ENCODE assay signal across 32 cellular contexts in genomic region chr18:13940326-13940725, GRCh38. TPM values are rescaled to one million over a fixed set of nuclear protein-coding genes. Genes with fewer than 3 reads are reported as not detected.
DNase-seq lines count a peak whose midpoint lies in the region; ATAC-seq, FAIRE-seq and TF ChIP-seq lines count a peak whose summit lies in the region.
"Had no signal": no experiment of that assay in that cellular context is flagged by ENCODE, and none has a peak within 500 bp of the region (broad histone marks: within the 10 kb centered on the region; RNA-seq: fewer than 3 reads in every experiment).

No MANE protein-coding gene starts in this region.

- no peaks in the 10 kb centered on the region for H3K36me3 Mint-ChIP-seq in GM23338 (ENCODE audit: low read depth)
- no peaks in the 10 kb centered on the region for H3K36me3 Mint-ChIP-seq in nephron progenitor cell (ENCODE audit: low read depth)
- H3K36me3 Mint-ChIP-seq: CD14-positive monocyte; CD4-positive, alpha-beta memory T cell; CD4-positive, CD25-positive, alpha-beta regulatory T cell had no signal

- H3K4me2 ChIP-seq in SK-N-SH (peak overlapping the region; percentile 33; the same call in 1 of the 2 replicates), GM23338 (no peak overlapping the region)
- H3K4me2 ChIP-seq: BLaER1 had no signal

- H3K27ac ChIP-seq in SK-N-SH (ENCODE audit: low read depth in 2 of 2, low read length in 1 of 2) (no peak overlapping the region), GM23338 (ENCODE audit: low read depth) (no peak overlapping the region), lower lobe of right lung (no peak overlapping the region), adrenal gland (no peak overlapping the region)
- H3K27ac ChIP-seq: BLaER1 had no signal

- H3K27me3 Mint-ChIP-seq in GM23338 (ENCODE audit: insufficient read depth, low read depth, poor library complexity) (peaks cover 2% of the 10 kb centered on the region), nephron progenitor cell (ENCODE audit: low read depth, poor library complexity) (peaks cover 11% of the 10 kb centered on the region)
- H3K27me3 Mint-ChIP-seq: CD4-positive, alpha-beta memory T cell; CD4-positive, CD25-positive, alpha-beta regulatory T cell had no signal

- H3K9me3 ChIP-seq in SK-N-SH (no peaks in the 10 kb centered on the region), lower lobe of right lung (no peaks in the 10 kb centered on the region), adrenal gland (replicated peaks in 1 of 3) (no peaks in the 10 kb centered on the region)
- H3K9me3 ChIP-seq: BE2C, BLaER1 had no signal

- peak; percentile 88 for FAIRE-seq in urothelium cell line (lab: Jason Lieb, UNC)
- FAIRE-seq: A204.1, GM12878, GM12892, GM18507 had no signal

- H4K20me1 ChIP-seq in SK-N-SH (ENCODE audit: insufficient read depth) (no peaks in the 10 kb centered on the region), GM23338 (replicated peaks; ENCODE audit: insufficient read depth) (no peaks in the 10 kb centered on the region)
- H4K20me1 ChIP-seq: BLaER1 had no signal

- H3K9me3 Mint-ChIP-seq in GM23338: no peaks in the 10 kb centered on the region
- peaks cover 6% of the 10 kb centered on the region for H3K9me3 Mint-ChIP-seq in nephron progenitor cell

- H3K4me1 ChIP-seq in SK-N-SH (ENCODE audit: control insufficient read depth in 1 of 2, insufficient read depth in 2 of 2, low read depth in 1 of 2, low read length in 1 of 2) (no peaks in the 10 kb centered on the region), GM23338 (ENCODE audit: insufficient read depth) (no peaks in the 10 kb centered on the region), lower lobe of right lung (no peaks in the 10 kb centered on the region), adrenal gland (replicated peaks in 1 of 2) (peaks cover 0 to 3% of the 10 kb centered on the region in 2 donors)
- H3K4me1 ChIP-seq: BE2C had no signal

- TF ChIP-seq CTCF in SK-N-SH (IDR thresholded peaks at IDR 0.05) (no peak), GM23338 (conservative IDR thresholded peaks at IDR 0.05; ENCODE audit: low read depth in 2 of 2) (no peak), nephron progenitor cell (IDR thresholded peaks at IDR 0.05) (no peak), lower lobe of right lung (IDR thresholded peaks at IDR 0.05) (no peak), adrenal gland (IDR thresholded peaks at IDR 0.05) (no peak)

- H3K27ac Mint-ChIP-seq in GM23338 (no peak overlapping the region), nephron progenitor cell (peak overlapping the region; percentile 22)
- H3K27ac Mint-ChIP-seq: CD14-positive monocyte; CD4-positive, alpha-beta memory T cell; CD4-positive, CD25-positive, alpha-beta regulatory T cell; CD8-positive, alpha-beta memory T cell had no signal

- H3K9ac ChIP-seq in SK-N-SH: no peak overlapping the region
- H3K9ac ChIP-seq: BLaER1 had no signal

- H3K9me2 ChIP-seq in SK-N-SH: no peaks in the 10 kb centered on the region
- H3K9me2 ChIP-seq in GM23338 (ENCODE audit: insufficient read depth): no peaks in the 10 kb centered on the region

- CTCF ChIA-PET in SK-N-SH (lab: Yijun Ruan, JAX): no interaction called here

- H3K4me3 Mint-ChIP-seq in GM23338: no peak overlapping the region
- no peak overlapping the region for H3K4me3 Mint-ChIP-seq in nephron progenitor cell
- H3K4me3 Mint-ChIP-seq: CD14-positive monocyte; CD4-positive, alpha-beta memory T cell; CD4-positive, CD25-positive, alpha-beta regulatory T cell; CD8-positive, alpha-beta memory T cell had no signal

- no peaks in the 10 kb centered on the region; the same call in 1 of the 2 replicates for H3K27me3 ChIP-seq in SK-N-SH (ENCODE audit: insufficient read depth)
- no peaks in the 10 kb centered on the region for H3K27me3 ChIP-seq in GM23338 (ENCODE audit: insufficient read depth)
- H3K27me3 ChIP-seq in lower lobe of right lung (ENCODE audit: low read depth): no peaks in the 10 kb centered on the region
- no peaks in the 10 kb centered on the region for H3K27me3 ChIP-seq in adrenal gland
- H3K27me3 ChIP-seq: BE2C, BLaER1 had no signal

- H3K4me1 Mint-ChIP-seq in GM23338 (no peaks in the 10 kb centered on the region), nephron progenitor cell (no peaks in the 10 kb centered on the region)
- H3K4me1 Mint-ChIP-seq: CD14-positive monocyte; CD4-positive, alpha-beta memory T cell; CD8-positive, alpha-beta memory T cell had no signal

- no peaks in the 10 kb centered on the region for H3K36me3 ChIP-seq in SK-N-SH (replicated peaks in 1 of 2; ENCODE audit: control insufficient read depth in 1 of 2, insufficient read depth in 2 of 2, low read length in 1 of 2)
- H3K36me3 ChIP-seq in GM23338 (ENCODE audit: insufficient read depth): no peaks in the 10 kb centered on the region
- H3K36me3 ChIP-seq in lower lobe of right lung: no peaks in the 10 kb centered on the region
- H3K36me3 ChIP-seq in adrenal gland (replicated peaks in 1 of 2): no peaks in the 10 kb centered on the region
- H3K36me3 ChIP-seq: BE2C, BLaER1 had no signal

- DNase-seq in SK-N-SH (no peak), GM23338 (ENCODE audit: low spot score) (no peak), nephron progenitor cell (no peak), urothelium cell line (ENCODE audit: low spot score) (no peak), lower lobe of right lung (no peak), adrenal gland (no peak)
- DNase-seq: 8988T; ACHN; BE2C; C1 segment of cervical spinal cord; CD4-positive, CD25-positive, alpha-beta regulatory T cell; CD8-positive, alpha-beta memory T cell; COR-L47; DMS 273 treated with DMSO at 0.1 percent for 48 hours; DMS153; DMS53; DMS79; DND-41; EL; GDM1 had no signal

- TF ChIP-seq POLR2A in adrenal gland (IDR thresholded peaks at IDR 0.05): no peak

- no peak for TF ChIP-seq RAD21 in SK-N-SH (IDR thresholded peaks at IDR 0.05; ENCODE audit: low read length)

- H3K4me3 ChIP-seq in SK-N-SH (ENCODE audit: low read depth in 2 of 2, low read length in 1 of 2) (no peak overlapping the region), GM23338 (no peak overlapping the region), lower lobe of right lung (no peak overlapping the region), adrenal gland (no peak overlapping the region)
- H3K4me3 ChIP-seq: BLaER1, GM12878 had no signal

- ATAC-seq in SK-N-SH treated with all-trans-retinoic acid at 6 μM for 48 hours: no peak
- no peak for ATAC-seq in GM23338
- no peak for ATAC-seq in lower lobe of right lung
- ATAC-seq: GM12878 had no signal

- intact Hi-C loops in lower lobe of right lung (cut with DNase I): no loop called here
- intact Hi-C loops in adrenal gland (cut with DNase I): no loop called here

- no peak overlapping the region for H2AFZ ChIP-seq in SK-N-SH (ENCODE audit: low read depth)
- peak overlapping the region; percentile 52; the same call in 1 of the 2 replicates for H2AFZ ChIP-seq in GM23338

- H3F3A ChIP-seq in SK-N-SH (replicated peaks; ENCODE audit: insufficient read depth): no peaks in the 10 kb centered on the region
- H3F3A ChIP-seq in GM23338 (replicated peaks; ENCODE audit: low read depth): no peaks in the 10 kb centered on the region

- no peaks in the 10 kb centered on the region for H3K79me2 ChIP-seq in SK-N-SH (ENCODE audit: insufficient read depth)
- no peaks in the 10 kb centered on the region for H3K79me2 ChIP-seq in GM23338 (replicated peaks; ENCODE audit: insufficient read depth)

- WGBS in SK-N-SH (ENCODE audit: low lambda C conversion rate): 4% methylated on average over 14 of the region's 14 CpGs
- 88 to 91% (median 89%) methylated on average over 14 of the region's 14 CpGs for WGBS in adrenal gland, 4 donors

- POLR2A ChIA-PET in SK-N-SH (lab: Yijun Ruan, JAX): no interaction called here

- no peak for TF ChIP-seq EP300 in SK-N-SH (IDR thresholded peaks at IDR 0.05; ENCODE audit: borderline replicate concordance in 1 of 2, low read depth in 1 of 2, low read length in 1 of 2)

TF ChIP-seq in SK-N-SH, 30 proteins besides CTCF, POLR2A, EP300 and RAD21 (continues in another document):
- TF ChIP-seq TCF12 (IDR thresholded peaks at IDR 0.05): no peak
- no peak for TF ChIP-seq MAX (IDR thresholded peaks at IDR 0.05; ENCODE audit: low read depth)
- TF ChIP-seq MEF2A (IDR thresholded peaks at IDR 0.05; ENCODE audit: borderline replicate concordance, low read depth): no peak
- TF ChIP-seq GABPA (IDR thresholded peaks at IDR 0.05; ENCODE audit: low read depth): no peak
- TF ChIP-seq FOXJ3 (CRISPR knock-in tag; IDR thresholded peaks at IDR 0.05): no peak
- no peak for TF ChIP-seq JUND (IDR thresholded peaks at IDR 0.05)

TF ChIP-seq in SK-N-SH treated with all-trans-retinoic acid at 6 μM for 48 hours, 23 proteins besides CTCF, POLR2A, EP300 and RAD21:
- TF ChIP-seq ARNTL (CRISPR knock-in tag; IDR thresholded peaks at IDR 0.05; ENCODE audit: borderline replicate concordance, low read depth): no peak
- no peak for TF ChIP-seq ZC3H10 (CRISPR knock-in tag; IDR thresholded peaks at IDR 0.05)
- TF ChIP-seq TCF4 (CRISPR knock-in tag; IDR thresholded peaks at IDR 0.05; ENCODE audit: borderline replicate concordance): no peak
- TF ChIP-seq ESRRG (CRISPR knock-in tag; IDR thresholded peaks at IDR 0.05): no peak
- TF ChIP-seq ZNF565 (CRISPR knock-in tag; conservative IDR thresholded peaks at IDR 0.05; ENCODE audit: low read depth): no peak

TF ChIP-seq in GM23338, 12 proteins besides CTCF, POLR2A, EP300 and RAD21 (continues in another document):
- no peak for TF ChIP-seq ZNF331 (CRISPR knock-in tag; IDR thresholded peaks at IDR 0.05; ENCODE audit: low read depth)
- TF ChIP-seq POLR2AphosphoS5 (IDR thresholded peaks at IDR 0.05; ENCODE audit: low read depth): no peak
- TF ChIP-seq STAT1 (IDR thresholded peaks at IDR 0.05; ENCODE audit: unreplicated experiment): no peak
- no peak for TF ChIP-seq ETS1 (IDR thresholded peaks at IDR 0.05)
- no peak for TF ChIP-seq EZH2 (IDR thresholded peaks at IDR 0.05; ENCODE audit: low read depth, unreplicated experiment)

RNA-seq across cellular contexts. Expression of gene MC2R, which starts 25.0 kb away (rescaled TPM):
- not detected in 2 replicates for polyA plus RNA-seq in SK-N-SH (2012; rRNA removed)
- polyA plus RNA-seq in SK-N-SH (2012; cell fraction: cytosol; rRNA removed): not detected in 2 replicates
- not detected in 2 replicates for polyA plus RNA-seq in SK-N-SH (2012; cell fraction: nucleus; rRNA removed)
- total RNA-seq in GM23338 (2014; rRNA removed; shearing (Covaris generic)): not detected in 2 replicates
- not detected in 2 replicates for polyA plus RNA-seq in GM23338 (2016; fragmentation: Nextera tagmentation; extraction: Ambion mirVana)
- total RNA-seq in lower lobe of right lung: not detected
- total RNA-seq in adrenal gland: 100 to 1,000 TPM in 3 of 8 donors, 10 to 100 TPM in 5; 10.4 to 486 (median 50.8) TPM
- polyA plus RNA-seq in adrenal gland: 100 to 1,000 TPM in 1 of 3 donors, 10 to 100 TPM in 1, 1 to 10 TPM in 1; 5.6 to 725 (median 48.4) TPM
- total RNA-seq: A673; CD4-positive, alpha-beta memory T cell; CD4-positive, CD25-positive, alpha-beta regulatory T cell; CD8-positive, alpha-beta memory T cell; Daoy; G401 had no signal
- polyA plus RNA-seq: AG04450; CD14-positive monocyte; CD4-positive, alpha-beta memory T cell; CD4-positive, CD25-positive, alpha-beta regulatory T cell; CD8-positive, alpha-beta memory T cell; GM12878 had no signal

Comparison
In these comparisons a context has a peak if more than half of its experiments do, and no peak if none do; other contexts are left out.
1. RNA of gene MC2R, which starts 25.0 kb away (total RNA-seq): 10.4 to 486 TPM in adrenal gland; not detected in GM23338 and not detected in lower lobe of right lung (single experiment); every median in the first group is over 10 times any median in the second.